Comparison of ENCODE assay signal across 10 cellular contexts in genomic region chr10:32795598-32796183, GRCh38.
DNase-seq lines count a peak whose midpoint lies in the region; ATAC-seq, FAIRE-seq and TF ChIP-seq lines count a peak whose summit lies in the region.
"Had no signal": no experiment of that assay in that cellular context is flagged by ENCODE, and none has a peak within 500 bp of the region (broad histone marks: within the 10 kb centered on the region; RNA-seq: fewer than 3 reads in every experiment).

No MANE protein-coding gene starts in this region.

- TF ChIP-seq CTCF in A549 (IDR thresholded peaks at IDR 0.05) (peak; percentile 93), brain microvascular endothelial cell (IDR thresholded peaks at IDR 0.05; ENCODE audit: low read depth, low read length, missing control alignments) (peak; percentile 66), left lung (IDR thresholded peaks at IDR 0.05) (peak; percentile 26 to 68)

- 34% methylated on average over 2 of the region's 2 CpGs for WGBS in A549 (ENCODE audit: missing lambda C conversion rate)

- H3K27ac ChIP-seq in A549, result peak overlapping the region; percentile 55 to 83
- no peak overlapping the region for H3K27ac ChIP-seq in brain microvascular endothelial cell
- H3K27ac ChIP-seq in left lung, result no peak overlapping the region

- H3K4me1 ChIP-seq in A549 (peaks cover 8% of the 10 kb centered on the region), left lung (no peaks in the 10 kb centered on the region)
- H3K4me1 ChIP-seq: HAP-1 had no signal

- intact Hi-C loops in left lung (cut with DNase I) (loop anchor here in 1 of 2 donors (5.0 kb wide), 1 partner anchor 212 kb away; no protein-coding TSS in a partner anchor), posterior cingulate gyrus (cut with DNase I) (loop anchor here (1.0 kb wide), 1 partner anchor 213 kb away; no protein-coding TSS in a partner anchor)

- H3K36me3 ChIP-seq in brain microvascular endothelial cell (replicated peaks) (no peaks in the 10 kb centered on the region), left lung (no peaks in the 10 kb centered on the region)
- H3K36me3 ChIP-seq: HAP-1 had no signal

- H3K4me3 ChIP-seq in A549 (no peak overlapping the region), brain microvascular endothelial cell (ENCODE audit: low read depth, low read length) (no peak overlapping the region), left lung (no peak overlapping the region)
- H3K4me3 ChIP-seq: HAP-1 had no signal

- peak; percentile 18 for FAIRE-seq in A549 (lab: Jason Lieb, UNC)

- in situ Hi-C loops in brain microvascular endothelial cell (cut with HindIII; ENCODE audit: low pct_ligation_motif_present, low sequenced_read_pairs), result loop anchor here (25.0 kb wide), 1 partner anchor 217 kb away; no protein-coding TSS in a partner anchor

- H3K4me2 ChIP-seq in A549, result no peak overlapping the region; the same call in 2 of the 3 replicates

- ATAC-seq in A549, result peak; percentile 71 to 78
- peak; percentile 65 for ATAC-seq in left lung
- ATAC-seq in HG03175 (IDR thresholded peaks at IDR 0.05; ENCODE audit: unreplicated experiment), result no peak

- DNase-seq in A549 (ENCODE audit: low read depth in 1 of 2, low spot score in 1 of 2) (peak; percentile 24 to 45), GM03348 (ENCODE audit: low spot score) (peak; percentile 43), NCI-H1105 treated with DMSO at 0.1 percent for 48 hours (lab: John Stamatoyannopoulos, UW) (peak; percentile 12), brain microvascular endothelial cell (no peak), left lung (no peak), posterior cingulate gyrus (no peak)
- DNase-seq in stimulated activated CD4-positive, alpha-beta T cell treated with anti-CD3 and anti-CD28 coated beads, Interleukin-2, amount 100 ng/mL, for 48 hours, result no peak
- DNase-seq: stimulated activated naive B cell treated with anti-CD40 and anti-IgM and Interleukin-4, amounts not matched to agents 10 μg/mL and 1 μg/mL and 100 μg/mL, for 72 hours had no signal

- TF ChIP-seq POLR2A in A549 (IDR thresholded peaks at IDR 0.05; ENCODE audit: low read length), result no peak

- H3K9me3 ChIP-seq in A549 (no peaks in the 10 kb centered on the region), left lung (no peaks in the 10 kb centered on the region)
- H3K9me3 ChIP-seq: HAP-1 had no signal

- POLR2A ChIA-PET in A549 (lab: Yijun Ruan, JAX), result interaction anchor here (0.6 kb wide), 1 partner anchor 92 kb away, joined by 3 read pairs; no protein-coding TSS in a partner anchor

- CTCF ChIA-PET in A549 (lab: Yijun Ruan, JAX), result interaction anchor here (0.6 to 1.3 kb wide), 13 partner anchors 9 to 423 kb away, joined by 3 to 11 read pairs (median 3); no protein-coding TSS in a partner anchor

- peak; percentile 97 to 99 for TF ChIP-seq RAD21 in A549 (conservative IDR thresholded peaks at IDR 0.05 in 1 of 2, IDR thresholded peaks at IDR 0.05 in 1 of 2)

- H3K27me3 ChIP-seq in brain microvascular endothelial cell (replicated peaks), result no peaks in the 10 kb centered on the region
- no peaks in the 10 kb centered on the region for H3K27me3 ChIP-seq in left lung

- no peak for TF ChIP-seq EP300 in A549 (IDR thresholded peaks at IDR 0.05)

TF ChIP-seq in A549, 52 proteins besides CTCF, POLR2A, EP300 and RAD21:
- TF ChIP-seq KDM5A (IDR thresholded peaks at IDR 0.05) (no peak), SMC3 (IDR thresholded peaks at IDR 0.05) (peak; percentile 94)

Comparison
In these comparisons a context has a peak if more than half of its experiments do, and no peak if none do; other contexts are left out.
1. DNase-seq: peak in A549 (2 of 2), GM03348 (single experiment) and NCI-H1105 treated with DMSO at 0.1 percent for 48 hours (single experiment); none in brain microvascular endothelial cell (single experiment), left lung (0 of 2), posterior cingulate gyrus (0 of 10) and stimulated activated CD4-positive, alpha-beta T cell treated with anti-CD3 and anti-CD28 coated beads, Interleukin-2, amount 100 ng/mL, for 48 hours (0 of 2).
2. H3K27ac ChIP-seq: peak in A549 (2 of 2); none in brain microvascular endothelial cell (single experiment) and left lung (0 of 2).
3. Peak in every context shown above with its lines, with median percentiles within 50 percentile points of each other: CTCF ChIP-seq.